In the genomic region with DNA sequence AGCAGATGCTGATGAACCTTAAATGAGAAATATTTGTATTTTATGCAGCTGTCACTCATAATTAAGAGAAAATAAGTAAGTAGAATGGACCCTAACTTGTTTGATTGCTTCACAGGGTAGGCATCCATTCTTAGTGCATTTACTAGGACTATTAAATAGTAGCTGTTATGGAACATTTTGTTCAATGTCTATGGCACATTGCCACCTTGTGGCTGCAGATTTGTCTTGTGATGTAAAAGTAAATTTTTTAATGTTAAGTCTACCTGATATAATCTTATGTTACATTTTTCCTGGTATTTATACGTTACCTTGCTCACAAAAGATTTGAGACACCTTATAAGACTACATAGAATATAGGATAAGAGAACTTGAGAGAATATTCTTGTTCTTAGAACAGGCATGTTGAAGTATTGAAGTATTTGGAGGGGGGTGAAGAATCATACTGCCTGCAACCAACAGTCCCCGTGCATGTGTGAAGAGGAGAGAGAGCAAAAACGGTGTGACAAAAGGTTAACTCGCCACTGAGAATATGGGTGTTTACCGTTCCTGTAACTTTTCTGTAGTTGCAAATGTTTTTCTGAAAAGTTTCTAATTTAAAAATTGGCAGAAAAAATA, we compare ENCODE assay signal across 9 cellular contexts.
DNase-seq lines count a peak whose midpoint lies in the region; ATAC-seq and TF ChIP-seq lines count a peak whose summit lies in the region.
"Had no signal": no experiment of that assay in that cellular context is flagged by ENCODE, and none has a peak within 500 bp of the region (broad histone marks: within the 10 kb centered on the region; RNA-seq: fewer than 3 reads in every experiment).

No MANE protein-coding gene starts in this region.

- no peak overlapping the region for H3K27ac Mint-ChIP-seq in naive thymus-derived CD4-positive, alpha-beta T cell
- H3K27ac Mint-ChIP-seq: activated B cell treated with CpG ODN at 0.5 μM for 24 hours had no signal

- H4K20me1 ChIP-seq in Loucy (ENCODE audit: insufficient read depth, low read length, poor library complexity, severe bottlenecking) (no peaks in the 10 kb centered on the region), SK-N-SH (ENCODE audit: insufficient read depth) (no peaks in the 10 kb centered on the region)

- H3K4me3 ChIP-seq in Loucy (ENCODE audit: low read length, poor library complexity, severe bottlenecking), result no peak overlapping the region
- no peak overlapping the region for H3K4me3 ChIP-seq in SK-N-SH (ENCODE audit: low read depth in 2 of 2, low read length in 1 of 2)
- no peak overlapping the region for H3K4me3 ChIP-seq in epithelial cell of esophagus (ENCODE audit: low read length)
- no peak overlapping the region for H3K4me3 ChIP-seq in naive thymus-derived CD4-positive, alpha-beta T cell (ENCODE audit: low read length)

- H3K27me3 Mint-ChIP-seq in naive thymus-derived CD4-positive, alpha-beta T cell, result peaks cover 9 to 46% (median 15%) of the 10 kb centered on the region in 5 donors

- H3K4me1 Mint-ChIP-seq in naive thymus-derived CD4-positive, alpha-beta T cell, result no peaks in the 10 kb centered on the region

- H3K79me2 ChIP-seq in Loucy (ENCODE audit: insufficient read depth, low read length) (no peaks in the 10 kb centered on the region), SK-N-SH (ENCODE audit: insufficient read depth) (no peaks in the 10 kb centered on the region)

- intact Hi-C loops in naive thymus-derived CD4-positive, alpha-beta T cell (cut with micrococcal nuclease), result loop anchor here (1.0 to 5.0 kb wide), 6 partner anchors 450 to 1015 kb away; no protein-coding TSS in a partner anchor

- H3K4me2 ChIP-seq in Loucy (ENCODE audit: low read depth, low read length, poor library complexity, severe bottlenecking) (no peak overlapping the region), SK-N-SH (no peak overlapping the region)

- DNase-seq in Daoy (ENCODE audit: low read depth) (peak; percentile 60), SK-N-SH (peak; percentile 50), epithelial cell of esophagus (ENCODE audit: low read depth) (peak; percentile 70)
- DNase-seq in naive thymus-derived CD4-positive, alpha-beta T cell, result peak in 4 of 9 donors; percentile 5 to 37 (median 22)
- DNase-seq: activated B cell treated with CpG ODN at 0.5 μM for 24 hours had no signal

- H3K9ac ChIP-seq in Loucy (ENCODE audit: low read depth, low read length, poor library complexity, severe bottlenecking) (no peak overlapping the region), SK-N-SH (no peak overlapping the region)

- TF ChIP-seq RAD21 in SK-N-SH (IDR thresholded peaks at IDR 0.05; ENCODE audit: low read length), result peak; percentile 87

- 9% methylated on average over 5 of the region's 5 CpGs for WGBS in SK-N-SH (ENCODE audit: low lambda C conversion rate)

- no peaks in the 10 kb centered on the region for H3F3A ChIP-seq in Loucy (ENCODE audit: low read depth)
- no peaks in the 10 kb centered on the region for H3F3A ChIP-seq in SK-N-SH (replicated peaks; ENCODE audit: insufficient read depth)

- H3K9me2 ChIP-seq in Loucy (replicated peaks; ENCODE audit: low read depth, low read length) (no peaks in the 10 kb centered on the region), SK-N-SH (no peaks in the 10 kb centered on the region)

- no peaks in the 10 kb centered on the region for H3K36me3 Mint-ChIP-seq in naive thymus-derived CD4-positive, alpha-beta T cell

- no peak overlapping the region for H3K4me3 Mint-ChIP-seq in naive thymus-derived CD4-positive, alpha-beta T cell
- H3K4me3 Mint-ChIP-seq: activated B cell treated with CpG ODN at 0.5 μM for 24 hours had no signal

- POLR2A ChIA-PET in SK-N-SH (lab: Yijun Ruan, JAX), result no interaction called here
- POLR2A ChIA-PET in naive thymus-derived CD4-positive, alpha-beta T cell (lab: Charles Lee), result no interaction called here

- H3K27me3 ChIP-seq in Loucy (ENCODE audit: insufficient read depth, low read length, poor library complexity, severe bottlenecking), result no peaks in the 10 kb centered on the region
- H3K27me3 ChIP-seq in SK-N-SH (ENCODE audit: insufficient read depth), result no peaks in the 10 kb centered on the region; the same call in 1 of the 2 replicates
- H3K27me3 ChIP-seq in naive thymus-derived CD4-positive, alpha-beta T cell (ENCODE audit: control insufficient read depth in 2 of 2, insufficient read depth in 2 of 2, low read length in 2 of 2), result no peaks in the 10 kb centered on the region

- no peak for TF ChIP-seq EP300 in SK-N-SH (IDR thresholded peaks at IDR 0.05; ENCODE audit: borderline replicate concordance in 1 of 2, low read depth in 1 of 2, low read length in 1 of 2)

- peak; percentile 54 for ATAC-seq in naive thymus-derived CD4-positive, alpha-beta T cell
- ATAC-seq in HG03175 (IDR thresholded peaks at IDR 0.05; ENCODE audit: unreplicated experiment) (no peak), GM21576 (IDR thresholded peaks at IDR 0.05; ENCODE audit: unreplicated experiment) (no peak), HG02938 (IDR thresholded peaks at IDR 0.05; ENCODE audit: unreplicated experiment) (no peak)

- peak; percentile 77 for TF ChIP-seq CTCF in Loucy (conservative IDR thresholded peaks at IDR 0.05; ENCODE audit: low read length)
- TF ChIP-seq CTCF in SK-N-SH (IDR thresholded peaks at IDR 0.05), result peak; percentile 65
- TF ChIP-seq CTCF in epithelial cell of esophagus (IDR thresholded peaks at IDR 0.05; ENCODE audit: insufficient read depth, low read depth, low read length, missing control alignments), result peak; percentile 47

- H3K36me3 ChIP-seq in Loucy (ENCODE audit: insufficient read depth, low read length), result no peaks in the 10 kb centered on the region
- no peaks in the 10 kb centered on the region for H3K36me3 ChIP-seq in SK-N-SH (replicated peaks in 1 of 2; ENCODE audit: control insufficient read depth in 1 of 2, insufficient read depth in 2 of 2, low read length in 1 of 2)
- H3K36me3 ChIP-seq in naive thymus-derived CD4-positive, alpha-beta T cell (ENCODE audit: control insufficient read depth in 2 of 3, insufficient read depth in 3 of 3, low read length in 3 of 3), result no peaks in the 10 kb centered on the region

- no peaks in the 10 kb centered on the region for H3K9me3 Mint-ChIP-seq in naive thymus-derived CD4-positive, alpha-beta T cell
- H3K9me3 Mint-ChIP-seq: activated B cell treated with CpG ODN at 0.5 μM for 24 hours had no signal

- H3K27ac ChIP-seq in SK-N-SH (ENCODE audit: low read depth in 2 of 2, low read length in 1 of 2), result no peak overlapping the region
- no peak overlapping the region for H3K27ac ChIP-seq in naive thymus-derived CD4-positive, alpha-beta T cell (ENCODE audit: low read depth, low read length)

- H2AFZ ChIP-seq in Loucy (ENCODE audit: low read length) (no peak overlapping the region), SK-N-SH (ENCODE audit: low read depth) (no peak overlapping the region)

- H3K4me1 ChIP-seq in Loucy (ENCODE audit: insufficient read depth, low read length, poor library complexity, severe bottlenecking), result no peaks in the 10 kb centered on the region
- H3K4me1 ChIP-seq in SK-N-SH (ENCODE audit: control insufficient read depth in 1 of 2, insufficient read depth in 2 of 2, low read depth in 1 of 2, low read length in 1 of 2), result no peaks in the 10 kb centered on the region; a peak in 1 of 4 replicates
- H3K4me1 ChIP-seq in naive thymus-derived CD4-positive, alpha-beta T cell (ENCODE audit: control insufficient read depth in 2 of 2, insufficient read depth in 2 of 2, low read length in 2 of 2), result no peaks in the 10 kb centered on the region

- no peaks in the 10 kb centered on the region for H3K9me3 ChIP-seq in Loucy (ENCODE audit: insufficient read depth, low read depth, low read length)
- no peaks in the 10 kb centered on the region for H3K9me3 ChIP-seq in SK-N-SH
- no peaks in the 10 kb centered on the region for H3K9me3 ChIP-seq in naive thymus-derived CD4-positive, alpha-beta T cell (ENCODE audit: control insufficient read depth in 2 of 3, low read length in 3 of 3)

- CTCF ChIA-PET in SK-N-SH (lab: Yijun Ruan, JAX), result interaction anchor here (0.6 to 16.1 kb wide), 31 partner anchors 8 to 583 kb away, joined by 3 to 236 read pairs (median 4); no protein-coding TSS in a partner anchor
- CTCF ChIA-PET in naive thymus-derived CD4-positive, alpha-beta T cell (lab: Charles Lee), result interaction anchor here (1.0 kb wide), 3 partner anchors 449 to 586 kb away, joined by 3 to 4 read pairs (median 3); no protein-coding TSS in a partner anchor

TF ChIP-seq in SK-N-SH, 30 proteins besides CTCF, POLR2A, EP300 and RAD21:
- TF ChIP-seq SMC3 (IDR thresholded peaks at IDR 0.05; ENCODE audit: low read depth, low read length), result peak; percentile 71
- no peak for TF ChIP-seq TAF1 (IDR thresholded peaks at IDR 0.05; ENCODE audit: borderline replicate concordance, low read depth, low read length)
